14 cellular contexts compared by ENCODE assay signal in genomic region chr1:56501888-56502287, GRCh38.
DNase-seq lines count a peak whose midpoint lies in the region; ATAC-seq and TF ChIP-seq lines count a peak whose summit lies in the region.
"Had no signal": no experiment of that assay in that cellular context is flagged by ENCODE, and none has a peak within 500 bp of the region (broad histone marks: within the 10 kb centered on the region; RNA-seq: fewer than 3 reads in every experiment).

No MANE protein-coding gene starts in this region.

- H3K4me3 Mint-ChIP-seq in GM23338, result no peak overlapping the region
- H3K4me3 Mint-ChIP-seq in naive thymus-derived CD8-positive, alpha-beta T cell, result no peak overlapping the region

- H3K4me1 ChIP-seq in GM23338 (ENCODE audit: insufficient read depth), result peaks cover 8% of the 10 kb centered on the region
- peaks cover under 1 to 52% of the 10 kb centered on the region in 2 donors for H3K4me1 ChIP-seq in left lung
- H3K4me1 ChIP-seq in spleen, result peaks cover 6 to 61% (median 35%) of the 10 kb centered on the region in 6 donors
- H3K4me1 ChIP-seq: HAP-1 had no signal

- TF ChIP-seq CTCF in GM23338 (conservative IDR thresholded peaks at IDR 0.05; ENCODE audit: low read depth in 2 of 2) (no peak), left lung (IDR thresholded peaks at IDR 0.05) (no peak), spleen (IDR thresholded peaks at IDR 0.05 in 8 of 11, conservative IDR thresholded peaks at IDR 0.05 in 3 of 11) (no peak)

- H3K4me3 ChIP-seq in GM23338, result no peak overlapping the region
- no peak overlapping the region for H3K4me3 ChIP-seq in left lung
- H3K4me3 ChIP-seq in spleen, result no peak overlapping the region
- H3K4me3 ChIP-seq in MG63, result no peak overlapping the region
- H3K4me3 ChIP-seq: HAP-1 had no signal

- H2AFZ ChIP-seq in GM23338, result no peak overlapping the region

- no peak overlapping the region for H3K27ac Mint-ChIP-seq in GM23338
- H3K27ac Mint-ChIP-seq in naive thymus-derived CD8-positive, alpha-beta T cell, result no peak overlapping the region

- POLR2A ChIA-PET in naive thymus-derived CD8-positive, alpha-beta T cell (lab: Charles Lee), result no interaction called here

- H3K36me3 ChIP-seq in GM23338 (ENCODE audit: insufficient read depth) (peaks cover 24% of the 10 kb centered on the region), left lung (peaks cover 0 to 53% of the 10 kb centered on the region in 2 donors), spleen (peaks cover 0 to 67% (median 0%) of the 10 kb centered on the region in 6 donors), MG63 (peaks cover 29% of the 10 kb centered on the region)
- H3K36me3 ChIP-seq: HAP-1 had no signal

- ATAC-seq in GM23338 (no peak), left lung (peak; percentile 15)
- ATAC-seq in naive thymus-derived CD8-positive, alpha-beta T cell, result no peak

- H3K27me3 Mint-ChIP-seq in GM23338 (ENCODE audit: insufficient read depth, low read depth, poor library complexity), result no peaks in the 10 kb centered on the region
- peaks cover 0 to 10% (median 0%) of the 10 kb centered on the region in 5 donors for H3K27me3 Mint-ChIP-seq in naive thymus-derived CD8-positive, alpha-beta T cell

- peaks cover 14% of the 10 kb centered on the region for H3K4me1 Mint-ChIP-seq in GM23338
- H3K4me1 Mint-ChIP-seq in naive thymus-derived CD8-positive, alpha-beta T cell, result peaks cover 0 to 4% (median 0%) of the 10 kb centered on the region in 4 donors

- peaks cover 10% of the 10 kb centered on the region; the same call in 1 of the 2 replicates for H3K9me2 ChIP-seq in GM23338 (ENCODE audit: insufficient read depth)
- H3K9me2 ChIP-seq: SK-N-SH had no signal

- peaks cover 96% of the 10 kb centered on the region for H3K79me2 ChIP-seq in GM23338 (replicated peaks; ENCODE audit: insufficient read depth)

- peak overlapping the region; percentile 8; the same call in 1 of the 2 replicates for H3K27ac ChIP-seq in GM23338 (ENCODE audit: low read depth)
- H3K27ac ChIP-seq in left lung, result peak overlapping the region in 1 of 2 donors; percentile 44
- H3K27ac ChIP-seq in spleen, result peak overlapping the region in 5 of 8 donors; percentile 3 to 63 (median 52)

- no peak for TF ChIP-seq POLR2A in spleen (IDR thresholded peaks at IDR 0.05)

- H3K9me3 Mint-ChIP-seq in GM23338, result no peaks in the 10 kb centered on the region
- peaks cover 0 to 3% (median 0%) of the 10 kb centered on the region in 9 donors for H3K9me3 Mint-ChIP-seq in naive thymus-derived CD8-positive, alpha-beta T cell

- H3K36me3 Mint-ChIP-seq in GM23338 (ENCODE audit: low read depth), result peaks cover 59% of the 10 kb centered on the region
- H3K36me3 Mint-ChIP-seq in naive thymus-derived CD8-positive, alpha-beta T cell, result no peaks in the 10 kb centered on the region

- H3K27me3 ChIP-seq in GM23338 (ENCODE audit: insufficient read depth), result no peaks in the 10 kb centered on the region
- H3K27me3 ChIP-seq in left lung, result no peaks in the 10 kb centered on the region
- H3K27me3 ChIP-seq in spleen (replicated peaks in 1 of 7), result no peaks in the 10 kb centered on the region
- H3K27me3 ChIP-seq in MG63, result no peaks in the 10 kb centered on the region

- H3K9me3 ChIP-seq in left lung (no peaks in the 10 kb centered on the region), spleen (no peaks in the 10 kb centered on the region), MG63 (no peaks in the 10 kb centered on the region)
- H3K9me3 ChIP-seq: HAP-1, SK-N-SH had no signal

- H4K20me1 ChIP-seq in GM23338 (replicated peaks; ENCODE audit: insufficient read depth), result peaks cover 10% of the 10 kb centered on the region

- intact Hi-C loops in left lung (cut with DNase I), result loop anchor here in 1 of 2 donors (10.0 kb wide), 1 partner anchor 73 kb away; the partner anchor contains the start of gene PLPP3
- intact Hi-C loops in spleen (cut with DNase I; ENCODE audit: low total_unique reads), result no loop called here

- H3F3A ChIP-seq in GM23338 (replicated peaks; ENCODE audit: low read depth), result 0 out of 2 replicates have a peak, but pooled peaks cover 4% of the 10 kb centered on the region

- WGBS in spleen, 5 donors, result 64 to 81% (median 77%) methylated on average over 3 of the region's 3 CpGs

- DNase-seq in GM23338 (ENCODE audit: low spot score) (no peak), cerebellum (ENCODE audit: low spot score) (peak; percentile 8), left lung (no peak), spleen (no peak), occipital lobe (lab: John Stamatoyannopoulos, UW) (no peak), MG63 (no peak)
- DNase-seq in naive thymus-derived CD8-positive, alpha-beta T cell, result no peak
- DNase-seq: KG1, NCI-H1092, NCI-H1694, NCI-H524, SHP77, SK-N-SH had no signal

- H3K4me2 ChIP-seq in GM23338, result no peak overlapping the region
- H3K4me2 ChIP-seq: SK-N-SH had no signal

TF ChIP-seq in GM23338, 12 proteins besides CTCF, POLR2A, EP300 and RAD21 (continues in another document):
- TF ChIP-seq EZH2 (IDR thresholded peaks at IDR 0.05; ENCODE audit: low read depth, unreplicated experiment) (no peak), REST (IDR thresholded peaks at IDR 0.05; ENCODE audit: unreplicated experiment) (no peak), ZNF114 (CRISPR knock-in tag; IDR thresholded peaks at IDR 0.05) (no peak), POLR2AphosphoS5 (IDR thresholded peaks at IDR 0.05; ENCODE audit: low read depth) (no peak), ETS1 (IDR thresholded peaks at IDR 0.05) (no peak), CREB1 (CRISPR knock-in tag; IDR thresholded peaks at IDR 0.05; ENCODE audit: low read depth) (no peak), EZH2phosphoT487 (IDR thresholded peaks at IDR 0.05; ENCODE audit: unreplicated experiment) (no peak)
